2 cellular contexts compared by ENCODE assay signal in the genomic region with DNA sequence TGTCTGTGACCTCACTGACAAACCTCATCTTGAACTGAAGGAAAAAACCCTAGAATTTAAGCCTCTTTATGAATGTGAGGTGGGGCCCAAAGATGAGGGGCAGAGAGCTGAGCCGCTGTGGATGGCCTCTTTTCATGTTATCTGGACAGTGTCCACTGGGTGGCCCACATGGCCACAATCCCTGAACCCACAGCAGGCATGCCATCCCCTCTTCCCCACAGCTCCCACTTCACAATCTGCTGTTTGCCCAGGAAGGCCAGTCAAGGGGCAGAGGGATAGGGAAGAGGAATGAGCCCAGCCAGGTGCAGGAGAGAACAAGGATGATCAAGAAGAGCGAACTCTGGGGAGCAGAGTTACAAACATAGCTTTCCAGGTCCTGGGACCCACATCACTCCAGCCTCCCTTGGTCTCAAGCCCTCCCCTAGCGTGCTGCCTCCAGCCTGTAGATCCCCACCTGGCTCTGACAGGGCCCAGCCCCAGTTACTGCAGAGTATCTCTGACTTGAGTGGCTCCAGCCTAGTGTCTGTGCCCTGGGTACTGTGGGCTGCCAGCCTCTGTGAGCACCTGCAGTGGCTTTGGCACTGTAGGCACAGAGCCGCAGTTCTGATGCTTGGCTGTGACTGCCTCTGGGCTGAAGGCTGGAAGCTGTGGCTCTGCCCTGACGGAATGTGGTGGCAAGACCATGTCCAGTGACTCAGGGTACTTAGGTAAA.
TF ChIP-seq lines count a peak whose summit lies in the region.

No MANE protein-coding gene starts in this region.

TF ChIP-seq in HEK293T, 16 proteins besides CTCF, POLR2A, EP300 and RAD21 (continued from another document):
- TF ChIP-seq HDGF (IDR thresholded peaks at IDR 0.05; ENCODE audit: borderline replicate concordance), result no peak
- no peak for TF ChIP-seq NFRKB (IDR thresholded peaks at IDR 0.05)
- no peak for TF ChIP-seq ZNF384 (IDR thresholded peaks at IDR 0.05)
- TF ChIP-seq SP1 (IDR thresholded peaks at IDR 0.05), result no peak
- no peak for TF ChIP-seq CTBP1 (IDR thresholded peaks at IDR 0.05; ENCODE audit: borderline replicate concordance)
- no peak for TF ChIP-seq TARDBP (IDR thresholded peaks at IDR 0.05)

TF ChIP-seq in HepG2, 621 proteins besides CTCF, POLR2A, EP300 and RAD21 (continued from another document and continues in another):
- TF ChIP-seq, protein P1, sequence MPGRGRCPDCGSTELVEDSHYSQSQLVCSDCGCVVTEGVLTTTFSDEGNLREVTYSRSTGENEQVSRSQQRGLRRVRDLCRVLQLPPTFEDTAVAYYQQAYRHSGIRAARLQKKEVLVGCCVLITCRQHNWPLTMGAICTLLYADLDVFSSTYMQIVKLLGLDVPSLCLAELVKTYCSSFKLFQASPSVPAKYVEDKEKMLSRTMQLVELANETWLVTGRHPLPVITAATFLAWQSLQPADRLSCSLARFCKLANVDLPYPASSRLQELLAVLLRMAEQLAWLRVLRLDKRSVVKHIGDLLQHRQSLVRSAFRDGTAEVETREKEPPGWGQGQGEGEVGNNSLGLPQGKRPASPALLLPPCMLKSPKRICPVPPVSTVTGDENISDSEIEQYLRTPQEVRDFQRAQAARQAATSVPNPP (CRISPR knock-in tag; IDR thresholded peaks at IDR 0.05), result peak; percentile 71; the same call in 1 of the 2 replicates
- no peak for TF ChIP-seq MED8 (CRISPR knock-in tag; IDR thresholded peaks at IDR 0.05; ENCODE audit: insufficient replicate concordance)
- no peak for TF ChIP-seq ZNF24 (IDR thresholded peaks at IDR 0.05)
- TF ChIP-seq, protein P2, sequence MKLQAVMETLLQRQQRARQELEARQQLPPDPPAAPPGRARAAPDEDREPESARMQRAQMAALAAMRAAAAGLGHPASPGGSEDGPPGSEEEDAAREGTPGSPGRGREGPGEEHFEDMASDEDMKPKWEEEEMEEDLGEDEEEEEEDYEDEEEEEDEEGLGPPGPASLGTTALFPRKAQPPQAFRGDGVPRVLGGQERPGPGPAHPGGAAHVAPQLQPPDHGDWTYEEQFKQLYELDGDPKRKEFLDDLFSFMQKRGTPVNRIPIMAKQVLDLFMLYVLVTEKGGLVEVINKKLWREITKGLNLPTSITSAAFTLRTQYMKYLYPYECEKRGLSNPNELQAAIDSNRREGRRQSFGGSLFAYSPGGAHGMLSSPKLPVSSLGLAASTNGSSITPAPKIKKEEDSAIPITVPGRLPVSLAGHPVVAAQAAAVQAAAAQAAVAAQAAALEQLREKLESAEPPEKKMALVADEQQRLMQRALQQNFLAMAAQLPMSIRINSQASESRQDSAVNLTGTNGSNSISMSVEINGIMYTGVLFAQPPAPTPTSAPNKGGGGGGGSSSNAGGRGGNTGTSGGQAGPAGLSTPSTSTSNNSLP (IDR thresholded peaks at IDR 0.05; ENCODE audit: low read depth, low read length), result no peak
- no peak for TF ChIP-seq RFXANK (CRISPR knock-in tag; IDR thresholded peaks at IDR 0.05)
- no peak for TF ChIP-seq MAFG (CRISPR knock-in tag; IDR thresholded peaks at IDR 0.05)
- 0 out of 2 replicates have a peak, but pooled peaks have one; percentile 6 for TF ChIP-seq FOSL2 (CRISPR knock-in tag; IDR thresholded peaks at IDR 0.05)
- TF ChIP-seq POLR2G (IDR thresholded peaks at IDR 0.05; ENCODE audit: low read depth, low read length), result 0 out of 2 replicates have a peak, but pooled peaks have one; percentile 11
- TF ChIP-seq STAG1 (CRISPR knock-in tag; IDR thresholded peaks at IDR 0.05), result peak; percentile 54
- TF ChIP-seq, protein P3, sequence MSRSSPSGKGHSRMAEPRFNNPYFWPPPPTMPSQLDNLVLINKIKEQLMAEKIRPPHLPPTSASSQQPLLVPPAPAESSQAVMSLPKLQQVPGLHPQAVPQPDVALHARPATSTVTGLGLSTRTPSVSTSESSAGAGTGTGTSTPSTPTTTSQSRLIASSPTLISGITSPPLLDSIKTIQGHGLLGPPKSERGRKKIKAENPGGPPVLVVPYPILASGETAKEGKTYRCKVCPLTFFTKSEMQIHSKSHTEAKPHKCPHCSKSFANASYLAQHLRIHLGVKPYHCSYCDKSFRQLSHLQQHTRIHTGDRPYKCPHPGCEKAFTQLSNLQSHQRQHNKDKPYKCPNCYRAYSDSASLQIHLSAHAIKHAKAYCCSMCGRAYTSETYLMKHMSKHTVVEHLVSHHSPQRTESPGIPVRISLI (CRISPR knock-in tag; IDR thresholded peaks at IDR 0.05; ENCODE audit: borderline replicate concordance), result no peak
- no peak for TF ChIP-seq NCOA2 (CRISPR knock-in tag; IDR thresholded peaks at IDR 0.05)
- TF ChIP-seq ZNF792 (CRISPR knock-in tag; IDR thresholded peaks at IDR 0.05), result no peak
- TF ChIP-seq ARNT2 (CRISPR knock-in tag; IDR thresholded peaks at IDR 0.05; ENCODE audit: low read depth), result peak; percentile 42; the same call in 1 of the 2 replicates
- TF ChIP-seq, protein P4, sequence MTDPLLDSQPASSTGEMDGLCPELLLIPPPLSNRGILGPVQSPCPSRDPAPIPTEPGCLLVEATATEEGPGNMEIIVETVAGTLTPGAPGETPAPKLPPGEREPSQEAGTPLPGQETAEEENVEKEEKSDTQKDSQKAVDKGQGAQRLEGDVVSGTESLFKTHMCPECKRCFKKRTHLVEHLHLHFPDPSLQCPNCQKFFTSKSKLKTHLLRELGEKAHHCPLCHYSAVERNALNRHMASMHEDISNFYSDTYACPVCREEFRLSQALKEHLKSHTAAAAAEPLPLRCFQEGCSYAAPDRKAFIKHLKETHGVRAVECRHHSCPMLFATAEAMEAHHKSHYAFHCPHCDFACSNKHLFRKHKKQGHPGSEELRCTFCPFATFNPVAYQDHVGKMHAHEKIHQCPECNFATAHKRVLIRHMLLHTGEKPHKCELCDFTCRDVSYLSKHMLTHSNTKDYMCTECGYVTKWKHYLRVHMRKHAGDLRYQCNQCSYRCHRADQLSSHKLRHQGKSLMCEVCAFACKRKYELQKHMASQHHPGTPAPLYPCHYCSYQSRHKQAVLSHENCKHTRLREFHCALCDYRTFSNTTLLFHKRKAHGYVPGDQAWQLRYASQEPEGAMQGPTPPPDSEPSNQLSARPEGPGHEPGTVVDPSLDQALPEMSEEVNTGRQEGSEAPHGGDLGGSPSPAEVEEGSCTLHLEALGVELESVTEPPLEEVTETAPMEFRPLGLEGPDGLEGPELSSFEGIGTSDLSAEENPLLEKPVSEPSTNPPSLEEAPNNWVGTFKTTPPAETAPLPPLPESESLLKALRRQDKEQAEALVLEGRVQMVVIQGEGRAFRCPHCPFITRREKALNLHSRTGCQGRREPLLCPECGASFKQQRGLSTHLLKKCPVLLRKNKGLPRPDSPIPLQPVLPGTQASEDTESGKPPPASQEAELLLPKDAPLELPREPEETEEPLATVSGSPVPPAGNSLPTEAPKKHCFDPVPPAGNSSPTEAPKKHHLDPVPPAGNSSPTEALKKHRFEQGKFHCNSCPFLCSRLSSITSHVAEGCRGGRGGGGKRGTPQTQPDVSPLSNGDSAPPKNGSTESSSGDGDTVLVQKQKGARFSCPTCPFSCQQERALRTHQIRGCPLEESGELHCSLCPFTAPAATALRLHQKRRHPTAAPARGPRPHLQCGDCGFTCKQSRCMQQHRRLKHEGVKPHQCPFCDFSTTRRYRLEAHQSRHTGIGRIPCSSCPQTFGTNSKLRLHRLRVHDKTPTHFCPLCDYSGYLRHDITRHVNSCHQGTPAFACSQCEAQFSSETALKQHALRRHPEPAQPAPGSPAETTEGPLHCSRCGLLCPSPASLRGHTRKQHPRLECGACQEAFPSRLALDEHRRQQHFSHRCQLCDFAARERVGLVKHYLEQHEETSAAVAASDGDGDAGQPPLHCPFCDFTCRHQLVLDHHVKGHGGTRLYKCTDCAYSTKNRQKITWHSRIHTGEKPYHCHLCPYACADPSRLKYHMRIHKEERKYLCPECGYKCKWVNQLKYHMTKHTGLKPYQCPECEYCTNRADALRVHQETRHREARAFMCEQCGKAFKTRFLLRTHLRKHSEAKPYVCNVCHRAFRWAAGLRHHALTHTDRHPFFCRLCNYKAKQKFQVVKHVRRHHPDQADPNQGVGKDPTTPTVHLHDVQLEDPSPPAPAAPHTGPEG (CRISPR knock-in tag; IDR thresholded peaks at IDR 0.05), result no peak
- no peak for TF ChIP-seq HMG20A (CRISPR knock-in tag; IDR thresholded peaks at IDR 0.05; ENCODE audit: borderline replicate concordance)
- TF ChIP-seq, protein P5, sequence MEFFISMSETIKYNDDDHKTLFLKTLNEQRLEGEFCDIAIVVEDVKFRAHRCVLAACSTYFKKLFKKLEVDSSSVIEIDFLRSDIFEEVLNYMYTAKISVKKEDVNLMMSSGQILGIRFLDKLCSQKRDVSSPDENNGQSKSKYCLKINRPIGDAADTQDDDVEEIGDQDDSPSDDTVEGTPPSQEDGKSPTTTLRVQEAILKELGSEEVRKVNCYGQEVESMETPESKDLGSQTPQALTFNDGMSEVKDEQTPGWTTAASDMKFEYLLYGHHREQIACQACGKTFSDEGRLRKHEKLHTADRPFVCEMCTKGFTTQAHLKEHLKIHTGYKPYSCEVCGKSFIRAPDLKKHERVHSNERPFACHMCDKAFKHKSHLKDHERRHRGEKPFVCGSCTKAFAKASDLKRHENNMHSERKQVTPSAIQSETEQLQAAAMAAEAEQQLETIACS (CRISPR knock-in tag; IDR thresholded peaks at IDR 0.05), result no peak
- TF ChIP-seq, protein P6, sequence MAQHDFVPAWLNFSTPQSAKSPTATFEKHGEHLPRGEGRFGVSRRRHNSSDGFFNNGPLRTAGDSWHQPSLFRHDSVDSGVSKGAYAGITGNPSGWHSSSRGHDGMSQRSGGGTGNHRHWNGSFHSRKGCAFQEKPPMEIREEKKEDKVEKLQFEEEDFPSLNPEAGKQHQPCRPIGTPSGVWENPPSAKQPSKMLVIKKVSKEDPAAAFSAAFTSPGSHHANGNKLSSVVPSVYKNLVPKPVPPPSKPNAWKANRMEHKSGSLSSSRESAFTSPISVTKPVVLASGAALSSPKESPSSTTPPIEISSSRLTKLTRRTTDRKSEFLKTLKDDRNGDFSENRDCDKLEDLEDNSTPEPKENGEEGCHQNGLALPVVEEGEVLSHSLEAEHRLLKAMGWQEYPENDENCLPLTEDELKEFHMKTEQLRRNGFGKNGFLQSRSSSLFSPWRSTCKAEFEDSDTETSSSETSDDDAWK (CRISPR knock-in tag; IDR thresholded peaks at IDR 0.05), result no peak
- TF ChIP-seq AGO2 (optimal IDR thresholded peaks at IDR 0.05; ENCODE audit: low read depth, low read length), result peak; percentile 87
- no peak for TF ChIP-seq ZFYVE20 (CRISPR knock-in tag; IDR thresholded peaks at IDR 0.05; ENCODE audit: borderline replicate concordance, low read depth)
- TF ChIP-seq PLRG1 (conservative IDR thresholded peaks at IDR 0.05), result no peak
- peak; percentile 77 for TF ChIP-seq RBM22 (optimal IDR thresholded peaks at IDR 0.05; ENCODE audit: low read length)
- TF ChIP-seq, protein P7, sequence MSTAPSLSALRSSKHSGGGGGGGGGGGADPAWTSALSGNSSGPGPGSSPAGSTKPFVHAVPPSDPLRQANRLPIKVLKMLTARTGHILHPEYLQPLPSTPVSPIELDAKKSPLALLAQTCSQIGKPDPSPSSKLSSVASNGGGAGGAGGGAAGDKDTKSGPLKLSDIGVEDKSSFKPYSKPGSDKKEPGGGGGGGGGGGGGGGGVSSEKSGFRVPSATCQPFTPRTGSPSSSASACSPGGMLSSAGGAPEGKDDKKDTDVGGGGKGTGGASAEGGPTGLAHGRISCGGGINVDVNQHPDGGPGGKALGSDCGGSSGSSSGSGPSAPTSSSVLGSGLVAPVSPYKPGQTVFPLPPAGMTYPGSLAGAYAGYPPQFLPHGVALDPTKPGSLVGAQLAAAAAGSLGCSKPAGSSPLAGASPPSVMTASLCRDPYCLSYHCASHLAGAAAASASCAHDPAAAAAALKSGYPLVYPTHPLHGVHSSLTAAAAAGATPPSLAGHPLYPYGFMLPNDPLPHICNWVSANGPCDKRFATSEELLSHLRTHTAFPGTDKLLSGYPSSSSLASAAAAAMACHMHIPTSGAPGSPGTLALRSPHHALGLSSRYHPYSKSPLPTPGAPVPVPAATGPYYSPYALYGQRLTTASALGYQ (CRISPR knock-in tag; IDR thresholded peaks at IDR 0.05), result no peak
- no peak for TF ChIP-seq CBFB (CRISPR knock-in tag; IDR thresholded peaks at IDR 0.05)
- TF ChIP-seq ZFY (CRISPR knock-in tag; IDR thresholded peaks at IDR 0.05), result no peak
- no peak for TF ChIP-seq XBP1 (CRISPR knock-in tag; IDR thresholded peaks at IDR 0.05)
- no peak for TF ChIP-seq ZSCAN22 (CRISPR knock-in tag; IDR thresholded peaks at IDR 0.05)
- no peak for TF ChIP-seq PITX1 (CRISPR knock-in tag; IDR thresholded peaks at IDR 0.05)
- no peak for TF ChIP-seq ZNF878 (CRISPR knock-in tag; IDR thresholded peaks at IDR 0.05)
- no peak for TF ChIP-seq MTA1 (CRISPR knock-in tag; IDR thresholded peaks at IDR 0.05; ENCODE audit: borderline replicate concordance)
- TF ChIP-seq, protein P8, sequence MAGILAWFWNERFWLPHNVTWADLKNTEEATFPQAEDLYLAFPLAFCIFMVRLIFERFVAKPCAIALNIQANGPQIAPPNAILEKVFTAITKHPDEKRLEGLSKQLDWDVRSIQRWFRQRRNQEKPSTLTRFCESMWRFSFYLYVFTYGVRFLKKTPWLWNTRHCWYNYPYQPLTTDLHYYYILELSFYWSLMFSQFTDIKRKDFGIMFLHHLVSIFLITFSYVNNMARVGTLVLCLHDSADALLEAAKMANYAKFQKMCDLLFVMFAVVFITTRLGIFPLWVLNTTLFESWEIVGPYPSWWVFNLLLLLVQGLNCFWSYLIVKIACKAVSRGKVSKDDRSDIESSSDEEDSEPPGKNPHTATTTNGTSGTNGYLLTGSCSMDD (CRISPR knock-in tag; IDR thresholded peaks at IDR 0.05), result no peak
- no peak for TF ChIP-seq TP53 (CRISPR knock-in tag; conservative IDR thresholded peaks at IDR 0.05)
- TF ChIP-seq RFX3 (CRISPR knock-in tag; IDR thresholded peaks at IDR 0.05), result no peak
